ENCODE assay signal across 1 cellular context in genomic region chr4:1344696-1345095, GRCh38.
TF ChIP-seq lines count a peak whose summit lies in the region.

No MANE protein-coding gene starts in this region.

TF ChIP-seq in WTC11, 78 proteins besides CTCF, POLR2A, EP300 and RAD21 (continued from another document):
- TF ChIP-seq, protein P1, sequence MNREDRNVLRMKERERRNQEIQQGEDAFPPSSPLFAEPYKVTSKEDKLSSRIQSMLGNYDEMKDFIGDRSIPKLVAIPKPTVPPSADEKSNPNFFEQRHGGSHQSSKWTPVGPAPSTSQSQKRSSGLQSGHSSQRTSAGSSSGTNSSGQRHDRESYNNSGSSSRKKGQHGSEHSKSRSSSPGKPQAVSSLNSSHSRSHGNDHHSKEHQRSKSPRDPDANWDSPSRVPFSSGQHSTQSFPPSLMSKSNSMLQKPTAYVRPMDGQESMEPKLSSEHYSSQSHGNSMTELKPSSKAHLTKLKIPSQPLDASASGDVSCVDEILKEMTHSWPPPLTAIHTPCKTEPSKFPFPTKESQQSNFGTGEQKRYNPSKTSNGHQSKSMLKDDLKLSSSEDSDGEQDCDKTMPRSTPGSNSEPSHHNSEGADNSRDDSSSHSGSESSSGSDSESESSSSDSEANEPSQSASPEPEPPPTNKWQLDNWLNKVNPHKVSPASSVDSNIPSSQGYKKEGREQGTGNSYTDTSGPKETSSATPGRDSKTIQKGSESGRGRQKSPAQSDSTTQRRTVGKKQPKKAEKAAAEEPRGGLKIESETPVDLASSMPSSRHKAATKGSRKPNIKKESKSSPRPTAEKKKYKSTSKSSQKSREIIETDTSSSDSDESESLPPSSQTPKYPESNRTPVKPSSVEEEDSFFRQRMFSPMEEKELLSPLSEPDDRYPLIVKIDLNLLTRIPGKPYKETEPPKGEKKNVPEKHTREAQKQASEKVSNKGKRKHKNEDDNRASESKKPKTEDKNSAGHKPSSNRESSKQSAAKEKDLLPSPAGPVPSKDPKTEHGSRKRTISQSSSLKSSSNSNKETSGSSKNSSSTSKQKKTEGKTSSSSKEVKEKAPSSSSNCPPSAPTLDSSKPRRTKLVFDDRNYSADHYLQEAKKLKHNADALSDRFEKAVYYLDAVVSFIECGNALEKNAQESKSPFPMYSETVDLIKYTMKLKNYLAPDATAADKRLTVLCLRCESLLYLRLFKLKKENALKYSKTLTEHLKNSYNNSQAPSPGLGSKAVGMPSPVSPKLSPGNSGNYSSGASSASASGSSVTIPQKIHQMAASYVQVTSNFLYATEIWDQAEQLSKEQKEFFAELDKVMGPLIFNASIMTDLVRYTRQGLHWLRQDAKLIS (CRISPR knock-in tag; IDR thresholded peaks at IDR 0.05; ENCODE audit: borderline replicate concordance), result no peak
- TF ChIP-seq ATF2 (CRISPR knock-in tag; IDR thresholded peaks at IDR 0.05; ENCODE audit: borderline replicate concordance, low read depth), result no peak
- TF ChIP-seq KAT7 (CRISPR knock-in tag; IDR thresholded peaks at IDR 0.05; ENCODE audit: borderline replicate concordance), result no peak
- TF ChIP-seq PRRX2 (CRISPR knock-in tag; IDR thresholded peaks at IDR 0.05), result no peak
- no peak for TF ChIP-seq STAT6 (CRISPR knock-in tag; conservative IDR thresholded peaks at IDR 0.05; ENCODE audit: low read depth)
- TF ChIP-seq, protein P2, sequence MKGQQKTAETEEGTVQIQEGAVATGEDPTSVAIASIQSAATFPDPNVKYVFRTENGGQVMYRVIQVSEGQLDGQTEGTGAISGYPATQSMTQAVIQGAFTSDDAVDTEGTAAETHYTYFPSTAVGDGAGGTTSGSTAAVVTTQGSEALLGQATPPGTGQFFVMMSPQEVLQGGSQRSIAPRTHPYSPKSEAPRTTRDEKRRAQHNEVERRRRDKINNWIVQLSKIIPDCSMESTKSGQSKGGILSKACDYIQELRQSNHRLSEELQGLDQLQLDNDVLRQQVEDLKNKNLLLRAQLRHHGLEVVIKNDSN (CRISPR knock-in tag; IDR thresholded peaks at IDR 0.05), result no peak
- TF ChIP-seq, protein P3, sequence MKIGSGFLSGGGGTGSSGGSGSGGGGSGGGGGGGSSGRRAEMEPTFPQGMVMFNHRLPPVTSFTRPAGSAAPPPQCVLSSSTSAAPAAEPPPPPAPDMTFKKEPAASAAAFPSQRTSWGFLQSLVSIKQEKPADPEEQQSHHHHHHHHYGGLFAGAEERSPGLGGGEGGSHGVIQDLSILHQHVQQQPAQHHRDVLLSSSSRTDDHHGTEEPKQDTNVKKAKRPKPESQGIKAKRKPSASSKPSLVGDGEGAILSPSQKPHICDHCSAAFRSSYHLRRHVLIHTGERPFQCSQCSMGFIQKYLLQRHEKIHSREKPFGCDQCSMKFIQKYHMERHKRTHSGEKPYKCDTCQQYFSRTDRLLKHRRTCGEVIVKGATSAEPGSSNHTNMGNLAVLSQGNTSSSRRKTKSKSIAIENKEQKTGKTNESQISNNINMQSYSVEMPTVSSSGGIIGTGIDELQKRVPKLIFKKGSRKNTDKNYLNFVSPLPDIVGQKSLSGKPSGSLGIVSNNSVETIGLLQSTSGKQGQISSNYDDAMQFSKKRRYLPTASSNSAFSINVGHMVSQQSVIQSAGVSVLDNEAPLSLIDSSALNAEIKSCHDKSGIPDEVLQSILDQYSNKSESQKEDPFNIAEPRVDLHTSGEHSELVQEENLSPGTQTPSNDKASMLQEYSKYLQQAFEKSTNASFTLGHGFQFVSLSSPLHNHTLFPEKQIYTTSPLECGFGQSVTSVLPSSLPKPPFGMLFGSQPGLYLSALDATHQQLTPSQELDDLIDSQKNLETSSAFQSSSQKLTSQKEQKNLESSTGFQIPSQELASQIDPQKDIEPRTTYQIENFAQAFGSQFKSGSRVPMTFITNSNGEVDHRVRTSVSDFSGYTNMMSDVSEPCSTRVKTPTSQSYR (CRISPR knock-in tag; IDR thresholded peaks at IDR 0.05), result no peak
- no peak for TF ChIP-seq JUN (CRISPR knock-in tag; IDR thresholded peaks at IDR 0.05)
- TF ChIP-seq, protein P4, sequence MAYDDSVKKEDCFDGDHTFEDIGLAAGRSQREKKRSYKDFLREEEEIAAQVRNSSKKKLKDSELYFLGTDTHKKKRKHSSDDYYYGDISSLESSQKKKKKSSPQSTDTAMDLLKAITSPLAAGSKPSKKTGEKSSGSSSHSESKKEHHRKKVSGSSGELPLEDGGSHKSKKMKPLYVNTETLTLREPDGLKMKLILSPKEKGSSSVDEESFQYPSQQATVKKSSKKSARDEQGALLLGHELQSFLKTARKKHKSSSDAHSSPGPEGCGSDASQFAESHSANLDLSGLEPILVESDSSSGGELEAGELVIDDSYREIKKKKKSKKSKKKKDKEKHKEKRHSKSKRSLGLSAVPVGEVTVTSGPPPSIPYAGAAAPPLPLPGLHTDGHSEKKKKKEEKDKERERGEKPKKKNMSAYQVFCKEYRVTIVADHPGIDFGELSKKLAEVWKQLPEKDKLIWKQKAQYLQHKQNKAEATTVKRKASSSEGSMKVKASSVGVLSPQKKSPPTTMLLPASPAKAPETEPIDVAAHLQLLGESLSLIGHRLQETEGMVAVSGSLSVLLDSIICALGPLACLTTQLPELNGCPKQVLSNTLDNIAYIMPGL (CRISPR knock-in tag; IDR thresholded peaks at IDR 0.05), result no peak
